Comparison of ENCODE assay signal across 30 cellular contexts in genomic region chr1:2854611-2855010, GRCh38.
"Had no signal": no experiment of that assay in that cellular context is flagged by ENCODE, and none has a peak within 500 bp of the region (broad histone marks: within the 10 kb centered on the region; RNA-seq: fewer than 3 reads in every experiment).

No MANE protein-coding gene starts in this region.

- ATAC-seq: activated CD4-positive, alpha-beta T cell treated with anti-CD3 and anti-CD28 coated beads for 36 hours; activated CD8-positive, alpha-beta memory T cell treated with anti-CD3 and anti-CD28 coated beads, Interleukin-2, amount 10 ng/mL, durations not matched to agents 7 days and 5 days; activated CD8-positive, alpha-beta T cell treated with anti-CD3 and anti-CD28 coated beads, Interleukin-2, amount 10 ng/mL, durations not matched to agents 7 days and 5 days; activated naive CD8-positive, alpha-beta T cell treated with anti-CD3 and anti-CD28 coated beads, Interleukin-2, amount 50 U/mL, for 24 hours; body of pancreas; esophagus mucosa had no signal

- H3K4me1 Mint-ChIP-seq: activated CD4-positive, alpha-beta T cell treated with anti-CD3 and anti-CD28 coated beads for 36 hours; activated CD4-positive, alpha-beta T cell treated with anti-CD3 and anti-CD28 coated beads, Interleukin-2, amount 10 ng/mL, durations not matched to agents 24 days and 14 days; activated CD8-positive, alpha-beta memory T cell treated with anti-CD3 and anti-CD28 coated beads, Interleukin-2, amount 10 ng/mL, durations not matched to agents 7 days and 5 days; activated naive CD4-positive, alpha-beta T cell treated with anti-CD3 and anti-CD28 coated beads, Interleukin-2, amount 50 U/mL, for 24 hours; activated naive CD8-positive, alpha-beta T cell treated with anti-CD3 and anti-CD28 coated beads for 36 hours; activated naive CD8-positive, alpha-beta T cell treated with anti-CD3 and anti-CD28 coated beads, Interleukin-2, amount 50 U/mL, for 24 hours; endodermal cell had no signal

- DNase-seq: activated CD4-positive, alpha-beta memory T cell treated with anti-CD3 and anti-CD28 coated beads for 36 hours; activated CD4-positive, alpha-beta T cell treated with anti-CD3 and anti-CD28 coated beads for 36 hours; activated CD4-positive, alpha-beta T cell treated with anti-CD3 and anti-CD28 coated beads, Interleukin-2, amount 10 ng/mL, durations not matched to agents 24 days and 14 days; activated CD4-positive, CD25-positive, alpha-beta regulatory T cell; activated CD4-positive, CD25-positive, alpha-beta regulatory T cell treated with anti-CD3 and anti-CD28 coated beads, Interleukin-2, amount 50 U/mL, for 72 hours; activated CD8-positive, alpha-beta memory T cell treated with anti-CD3 and anti-CD28 coated beads, Interleukin-2, amount 10 ng/mL, durations not matched to agents 7 days and 5 days; activated CD8-positive, alpha-beta memory T cell treated with anti-CD3 and anti-CD28 coated beads, Interleukin-2, amount 50 U/mL, for 4 hours; activated CD8-positive, alpha-beta T cell treated with anti-CD3 and anti-CD28 coated beads, Interleukin-2, amount 10 ng/mL, durations not matched to agents 7 days and 5 days; activated effector memory CD4-positive, alpha-beta T cell treated with anti-CD3 and anti-CD28 coated beads, Interleukin-2, amount 50 U/mL, for 16 hours; activated naive CD4-positive, alpha-beta T cell treated with anti-CD3 and anti-CD28 coated beads for 36 hours; activated naive CD8-positive, alpha-beta T cell treated with anti-CD3 and anti-CD28 coated beads for 36 hours; activated naive CD8-positive, alpha-beta T cell treated with anti-CD3 and anti-CD28 coated beads, Interleukin-2, amount 50 U/mL, for 24 hours; activated T-cell treated with anti-CD3 and anti-CD28 coated beads, Interleukin-2, amount 50 U/mL, for 1 hour; activated T-cell treated with anti-CD3 and anti-CD28 coated beads, Interleukin-2, amount 50 U/mL, for 48 hours; adrenal gland; amygdala; body of pancreas; central memory CD4-positive, alpha-beta T cell; cerebellar nuclear complex; dorsolateral prefrontal cortex; effector memory CD4-positive, alpha-beta T cell; endodermal cell; foreskin fibroblast; T-helper 2 cell had no signal

- H3K4me3 Mint-ChIP-seq: activated CD4-positive, alpha-beta memory T cell treated with anti-CD3 and anti-CD28 coated beads for 36 hours; activated CD4-positive, alpha-beta T cell treated with anti-CD3 and anti-CD28 coated beads for 36 hours; activated CD4-positive, alpha-beta T cell treated with anti-CD3 and anti-CD28 coated beads, Interleukin-2, amount 10 ng/mL, durations not matched to agents 24 days and 14 days; activated CD8-positive, alpha-beta memory T cell treated with anti-CD3 and anti-CD28 coated beads, Interleukin-2, amount 10 ng/mL, durations not matched to agents 7 days and 5 days; activated CD8-positive, alpha-beta T cell treated with anti-CD3 and anti-CD28 coated beads, Interleukin-2, amount 10 ng/mL, durations not matched to agents 7 days and 5 days; activated naive CD4-positive, alpha-beta T cell treated with anti-CD3 and anti-CD28 coated beads for 36 hours; activated naive CD4-positive, alpha-beta T cell treated with anti-CD3 and anti-CD28 coated beads, Interleukin-2, amount 50 U/mL, for 24 hours; activated naive CD8-positive, alpha-beta T cell treated with anti-CD3 and anti-CD28 coated beads for 36 hours; activated naive CD8-positive, alpha-beta T cell treated with anti-CD3 and anti-CD28 coated beads, Interleukin-2, amount 50 U/mL, for 24 hours; activated T-helper 1 cell treated with anti-CD3 and anti-CD28 coated beads, Interleukin-12 subunit alpha, Interleukin-12 subunit beta, Interleukin-2, Interleukin-4 antibody, amounts not matched to agents 30 ng/mL and 10 ng/mL and 1 ng/mL, durations not matched to agents 14 hours and 24 hours and 36 hours; dendritic cell treated with granulocyte-macrophage colony-stimulating factor and Interleukin-4, amounts not matched to agents 40 ng/mL and 50 ng/mL, for 4 days; endodermal cell had no signal

- H3K27me3 Mint-ChIP-seq: activated CD4-positive, alpha-beta T cell treated with anti-CD3 and anti-CD28 coated beads for 36 hours; activated CD4-positive, alpha-beta T cell treated with anti-CD3 and anti-CD28 coated beads, Interleukin-2, amount 10 ng/mL, durations not matched to agents 24 days and 14 days; activated CD8-positive, alpha-beta memory T cell treated with anti-CD3 and anti-CD28 coated beads, Interleukin-2, amount 10 ng/mL, durations not matched to agents 7 days and 5 days; activated naive CD4-positive, alpha-beta T cell treated with anti-CD3 and anti-CD28 coated beads, Interleukin-2, amount 50 U/mL, for 24 hours; activated naive CD8-positive, alpha-beta T cell treated with anti-CD3 and anti-CD28 coated beads for 36 hours; activated naive CD8-positive, alpha-beta T cell treated with anti-CD3 and anti-CD28 coated beads, Interleukin-2, amount 50 U/mL, for 24 hours; dendritic cell treated with granulocyte-macrophage colony-stimulating factor and Interleukin-4, amounts not matched to agents 40 ng/mL and 50 ng/mL, for 4 days had no signal

- H3K27me3 ChIP-seq: body of pancreas had no signal

- H3K36me3 ChIP-seq: adrenal gland had no signal

- H3K27ac Mint-ChIP-seq: activated CD4-positive, alpha-beta memory T cell treated with anti-CD3 and anti-CD28 coated beads for 36 hours; activated CD4-positive, alpha-beta T cell treated with anti-CD3 and anti-CD28 coated beads for 36 hours; activated CD4-positive, alpha-beta T cell treated with anti-CD3 and anti-CD28 coated beads, Interleukin-2, amount 10 ng/mL, durations not matched to agents 24 days and 14 days; activated CD8-positive, alpha-beta memory T cell treated with anti-CD3 and anti-CD28 coated beads, Interleukin-2, amount 10 ng/mL, durations not matched to agents 7 days and 5 days; activated CD8-positive, alpha-beta T cell treated with anti-CD3 and anti-CD28 coated beads, Interleukin-2, amount 10 ng/mL, durations not matched to agents 7 days and 5 days; activated naive CD4-positive, alpha-beta T cell treated with anti-CD3 and anti-CD28 coated beads for 36 hours; activated naive CD4-positive, alpha-beta T cell treated with anti-CD3 and anti-CD28 coated beads, Interleukin-2, amount 50 U/mL, for 24 hours; activated naive CD8-positive, alpha-beta T cell treated with anti-CD3 and anti-CD28 coated beads for 36 hours; activated naive CD8-positive, alpha-beta T cell treated with anti-CD3 and anti-CD28 coated beads, Interleukin-2, amount 50 U/mL, for 24 hours; activated T-helper 1 cell treated with anti-CD3 and anti-CD28 coated beads, Interleukin-12 subunit alpha, Interleukin-12 subunit beta, Interleukin-2, Interleukin-4 antibody, amounts not matched to agents 30 ng/mL and 10 ng/mL and 1 ng/mL, durations not matched to agents 14 hours and 24 hours and 36 hours; activated T-helper 2 cell treated with anti-CD3 and anti-CD28 coated beads, Interferon-gamma antibody, Interleukin-2, Interleukin-4, amounts not matched to agents 10 μg/mL and 5 μg/mL and 100 μg/mL, durations not matched to agents 14 hours and 24 hours and 36 hours; dendritic cell treated with granulocyte-macrophage colony-stimulating factor and Interleukin-4, amounts not matched to agents 40 ng/mL and 50 ng/mL, for 4 days; endodermal cell had no signal

- H3K4me3 ChIP-seq: adrenal gland, body of pancreas, coronary artery, dorsolateral prefrontal cortex had no signal

- H3K9me3 Mint-ChIP-seq: activated CD4-positive, alpha-beta memory T cell treated with anti-CD3 and anti-CD28 coated beads for 36 hours; activated naive CD4-positive, alpha-beta T cell treated with anti-CD3 and anti-CD28 coated beads, Interleukin-2, amount 50 U/mL, for 24 hours; activated naive CD8-positive, alpha-beta T cell treated with anti-CD3 and anti-CD28 coated beads, Interleukin-2, amount 50 U/mL, for 24 hours had no signal

- H3K27ac ChIP-seq: adrenal gland, body of pancreas, coronary artery, dorsolateral prefrontal cortex had no signal

- H3K4me1 ChIP-seq: adrenal gland, body of pancreas had no signal

- H3K36me3 Mint-ChIP-seq: activated CD4-positive, alpha-beta memory T cell treated with anti-CD3 and anti-CD28 coated beads for 36 hours; activated naive CD4-positive, alpha-beta T cell treated with anti-CD3 and anti-CD28 coated beads, Interleukin-2, amount 50 U/mL, for 24 hours; activated naive CD8-positive, alpha-beta T cell treated with anti-CD3 and anti-CD28 coated beads for 36 hours had no signal

- H3K9me3 ChIP-seq: adrenal gland, body of pancreas had no signal
